2 cellular contexts compared by ENCODE assay signal in the genomic region with DNA sequence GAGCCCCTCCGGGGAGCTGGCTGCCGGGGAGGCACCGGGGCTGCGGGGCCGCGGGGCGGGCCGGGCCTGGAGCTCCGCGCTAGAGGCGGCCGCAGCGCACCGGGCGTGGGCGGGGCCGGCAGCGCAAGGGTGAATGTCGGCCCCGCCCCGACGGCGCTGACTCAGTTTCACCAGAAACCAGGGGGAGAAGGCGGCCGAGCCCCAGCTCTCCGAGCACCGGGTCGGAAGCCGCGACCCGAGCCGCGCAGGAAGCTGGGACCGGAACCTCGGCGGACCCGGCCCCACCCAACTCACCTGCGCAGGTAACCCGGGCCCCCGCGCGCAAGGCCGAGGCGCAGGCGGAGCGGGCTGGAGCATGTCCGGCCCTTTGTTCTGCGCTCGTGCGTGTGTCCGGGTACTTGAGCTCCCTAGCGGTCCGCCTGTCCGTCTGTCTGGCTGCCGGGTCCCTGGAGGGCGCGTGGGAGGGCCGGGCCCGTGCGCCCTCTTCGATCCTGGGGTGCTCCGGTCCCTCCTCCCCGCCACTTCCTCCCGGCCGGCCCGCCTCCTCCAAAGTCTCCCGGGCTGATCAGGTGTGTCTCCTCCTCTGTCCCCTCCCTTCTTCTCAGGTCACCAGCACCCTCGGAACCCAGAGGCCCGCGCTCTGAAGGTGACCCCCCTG.
A peak's percentile ranks its signal among the peaks of the same experiment; 100 is the strongest.
TF ChIP-seq lines count a peak whose summit lies in the region.

A gene with protein sequence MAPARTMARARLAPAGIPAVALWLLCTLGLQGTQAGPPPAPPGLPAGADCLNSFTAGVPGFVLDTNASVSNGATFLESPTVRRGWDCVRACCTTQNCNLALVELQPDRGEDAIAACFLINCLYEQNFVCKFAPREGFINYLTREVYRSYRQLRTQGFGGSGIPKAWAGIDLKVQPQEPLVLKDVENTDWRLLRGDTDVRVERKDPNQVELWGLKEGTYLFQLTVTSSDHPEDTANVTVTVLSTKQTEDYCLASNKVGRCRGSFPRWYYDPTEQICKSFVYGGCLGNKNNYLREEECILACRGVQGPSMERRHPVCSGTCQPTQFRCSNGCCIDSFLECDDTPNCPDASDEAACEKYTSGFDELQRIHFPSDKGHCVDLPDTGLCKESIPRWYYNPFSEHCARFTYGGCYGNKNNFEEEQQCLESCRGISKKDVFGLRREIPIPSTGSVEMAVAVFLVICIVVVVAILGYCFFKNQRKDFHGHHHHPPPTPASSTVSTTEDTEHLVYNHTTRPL (plus strand): TSS at position 164 of the 658 bp plus-strand sequence. CDS start 507 bp downstream, outside the sequence.

TF ChIP-seq in endothelial cell of umbilical vein, 7 proteins besides CTCF, POLR2A, EP300 and RAD21 (continued from another document):
- TF ChIP-seq, protein P1, sequence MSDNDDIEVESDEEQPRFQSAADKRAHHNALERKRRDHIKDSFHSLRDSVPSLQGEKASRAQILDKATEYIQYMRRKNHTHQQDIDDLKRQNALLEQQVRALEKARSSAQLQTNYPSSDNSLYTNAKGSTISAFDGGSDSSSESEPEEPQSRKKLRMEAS (IDR thresholded peaks at IDR 0.05; ENCODE audit: insufficient read depth, insufficient read length) = no peak
- TF ChIP-seq EZH2 (IDR thresholded peaks at IDR 0.05; ENCODE audit: borderline replicate concordance, low read depth, low read length, severe bottlenecking) (peak; percentile 75), POLR2AphosphoS5 (IDR thresholded peaks at IDR 0.05; ENCODE audit: insufficient read depth, low read depth, low read length) (no peak)

TF ChIP-seq in neural cell, 6 proteins besides CTCF, POLR2A, EP300 and RAD21 (continued from another document):
- TF ChIP-seq, protein P2, sequence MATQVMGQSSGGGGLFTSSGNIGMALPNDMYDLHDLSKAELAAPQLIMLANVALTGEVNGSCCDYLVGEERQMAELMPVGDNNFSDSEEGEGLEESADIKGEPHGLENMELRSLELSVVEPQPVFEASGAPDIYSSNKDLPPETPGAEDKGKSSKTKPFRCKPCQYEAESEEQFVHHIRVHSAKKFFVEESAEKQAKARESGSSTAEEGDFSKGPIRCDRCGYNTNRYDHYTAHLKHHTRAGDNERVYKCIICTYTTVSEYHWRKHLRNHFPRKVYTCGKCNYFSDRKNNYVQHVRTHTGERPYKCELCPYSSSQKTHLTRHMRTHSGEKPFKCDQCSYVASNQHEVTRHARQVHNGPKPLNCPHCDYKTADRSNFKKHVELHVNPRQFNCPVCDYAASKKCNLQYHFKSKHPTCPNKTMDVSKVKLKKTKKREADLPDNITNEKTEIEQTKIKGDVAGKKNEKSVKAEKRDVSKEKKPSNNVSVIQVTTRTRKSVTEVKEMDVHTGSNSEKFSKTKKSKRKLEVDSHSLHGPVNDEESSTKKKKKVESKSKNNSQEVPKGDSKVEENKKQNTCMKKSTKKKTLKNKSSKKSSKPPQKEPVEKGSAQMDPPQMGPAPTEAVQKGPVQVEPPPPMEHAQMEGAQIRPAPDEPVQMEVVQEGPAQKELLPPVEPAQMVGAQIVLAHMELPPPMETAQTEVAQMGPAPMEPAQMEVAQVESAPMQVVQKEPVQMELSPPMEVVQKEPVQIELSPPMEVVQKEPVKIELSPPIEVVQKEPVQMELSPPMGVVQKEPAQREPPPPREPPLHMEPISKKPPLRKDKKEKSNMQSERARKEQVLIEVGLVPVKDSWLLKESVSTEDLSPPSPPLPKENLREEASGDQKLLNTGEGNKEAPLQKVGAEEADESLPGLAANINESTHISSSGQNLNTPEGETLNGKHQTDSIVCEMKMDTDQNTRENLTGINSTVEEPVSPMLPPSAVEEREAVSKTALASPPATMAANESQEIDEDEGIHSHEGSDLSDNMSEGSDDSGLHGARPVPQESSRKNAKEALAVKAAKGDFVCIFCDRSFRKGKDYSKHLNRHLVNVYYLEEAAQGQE (IDR thresholded peaks at IDR 0.05; ENCODE audit: borderline replicate concordance) = no peak
- peak; percentile 27 for TF ChIP-seq EZH2 (IDR thresholded peaks at IDR 0.05; ENCODE audit: borderline replicate concordance, insufficient read depth, low read length, poor library complexity, severe bottlenecking)
